14 cellular contexts compared by ENCODE assay signal in genomic region chr22:45673482-45674175, GRCh38. TPM values are rescaled to one million over a fixed set of nuclear protein-coding genes. Genes with fewer than 3 reads are reported as not detected.
DNase-seq lines count a peak whose midpoint lies in the region; ATAC-seq, FAIRE-seq and TF ChIP-seq lines count a peak whose summit lies in the region.
"Had no signal": no experiment of that assay in that cellular context is flagged by ENCODE, and none has a peak within 500 bp of the region (broad histone marks: within the 10 kb centered on the region; RNA-seq: fewer than 3 reads in every experiment).

No MANE protein-coding gene starts in this region.

- H3K4me2 ChIP-seq in A549 = peak overlapping the region; percentile 93
- H3K4me2 ChIP-seq in GM23248 (ENCODE audit: unreplicated experiment) = peak overlapping the region; percentile 87
- H3K4me2 ChIP-seq in fibroblast of lung (ENCODE audit: extremely low read depth, insufficient read depth, low read length) = peak overlapping the region; percentile 85

- TF ChIP-seq POLR2A in A549 (IDR thresholded peaks at IDR 0.05; ENCODE audit: low read length) = no peak
- no peak for TF ChIP-seq POLR2A in Peyer's patch (IDR thresholded peaks at IDR 0.05)

- no peak for TF ChIP-seq EP300 in A549 (IDR thresholded peaks at IDR 0.05)

- H3K9ac ChIP-seq in GM23248 (peak overlapping the region; percentile 93; the same call in 1 of the 2 replicates), fibroblast of lung (ENCODE audit: insufficient read depth, low read length) (no peak overlapping the region)

- FAIRE-seq in A549 (lab: Jason Lieb, UNC) = no peak

- H3K27ac ChIP-seq in A549 (peak overlapping the region; percentile 100), GM23248 (no peak overlapping the region), fibroblast of lung (ENCODE audit: insufficient read depth, low read length) (no peak overlapping the region), Peyer's patch (no peak overlapping the region)

- H4K20me1 ChIP-seq in GM23248 (ENCODE audit: insufficient read depth) = 0 out of 2 replicates have a peak, but pooled peaks cover 3% of the 10 kb centered on the region
- H4K20me1 ChIP-seq in fibroblast of lung (ENCODE audit: control insufficient read depth, extremely low read depth, insufficient read depth, low read length) = no peaks in the 10 kb centered on the region

- TF ChIP-seq RAD21 in A549 (conservative IDR thresholded peaks at IDR 0.05 in 1 of 2, IDR thresholded peaks at IDR 0.05 in 1 of 2) = no peak

- POLR2A ChIA-PET in A549 (lab: Yijun Ruan, JAX) = interaction anchor here (1.0 kb wide), 1 partner anchor 15 kb away, joined by 4 read pairs; no protein-coding TSS in a partner anchor

- no peak for ATAC-seq in A549
- ATAC-seq: heart left ventricle, sciatic nerve had no signal

- H3K27me3 ChIP-seq in GM23248 (replicated peaks; ENCODE audit: insufficient read depth) (no peaks in the 10 kb centered on the region), fibroblast of lung (ENCODE audit: control insufficient read depth, insufficient read depth, low read length) (no peaks in the 10 kb centered on the region), Peyer's patch (no peaks in the 10 kb centered on the region)
- H3K27me3 ChIP-seq: heart left ventricle, tibial nerve had no signal

- H3F3A ChIP-seq in GM23248 (ENCODE audit: insufficient read depth) = peaks cover 38% of the 10 kb centered on the region

- H3K9me3 ChIP-seq in A549 (no peaks in the 10 kb centered on the region), GM23248 (ENCODE audit: low read depth) (no peaks in the 10 kb centered on the region), fibroblast of lung (ENCODE audit: control insufficient read depth, insufficient read depth, low read depth, low read length) (no peaks in the 10 kb centered on the region), Peyer's patch (no peaks in the 10 kb centered on the region)
- H3K9me3 ChIP-seq: heart left ventricle, tibial nerve had no signal

- no peaks in the 10 kb centered on the region for H3K9me2 ChIP-seq in GM23248 (ENCODE audit: insufficient read depth)

- intact Hi-C loops in posterior vena cava (cut with DNase I) = no loop called here

- H3K4me1 ChIP-seq in A549 (peaks cover 54% of the 10 kb centered on the region), GM23248 (ENCODE audit: insufficient read depth) (peaks cover 48% of the 10 kb centered on the region), fibroblast of lung (ENCODE audit: control insufficient read depth, extremely low read depth, insufficient read depth, low read length) (peaks cover 2% of the 10 kb centered on the region), Peyer's patch (peaks cover 4 to 17% (median 7%) of the 10 kb centered on the region in 4 donors)

- DNase-seq in A549 (ENCODE audit: low read depth in 1 of 2, low spot score in 1 of 2) (no peak), GM23248 (no peak), SKM-1 treated with dmso at 0.1 percent for 144 hours (lab: John Stamatoyannopoulos, UW; ENCODE audit: unreplicated experiment) (peak; percentile 68), fibroblast of lung (ENCODE audit: low read depth in 2 of 2) (no peak), NCI-H1694 (lab: John Stamatoyannopoulos, UW) (no peak), DMS153 treated with DMSO at 0.1 percent for 48 hours (lab: John Stamatoyannopoulos, UW; ENCODE audit: unreplicated experiment) (no peak), Peyer's patch (no peak), posterior vena cava (ENCODE audit: low spot score) (no peak)
- DNase-seq: activated CD8-positive, alpha-beta memory T cell treated with anti-CD3 and anti-CD28 coated beads, Interleukin-2, amount 50 U/mL, for 48 hours; H7; heart left ventricle; NCI-H2171 had no signal

- in situ Hi-C loops in GM23248 (cut with MboI) = no loop called here

- no peak overlapping the region for H2AFZ ChIP-seq in GM23248
- no peak overlapping the region for H2AFZ ChIP-seq in fibroblast of lung (ENCODE audit: low read length)

- TF ChIP-seq CTCF in A549 (IDR thresholded peaks at IDR 0.05) (no peak), fibroblast of lung (conservative IDR thresholded peaks at IDR 0.05 in 1 of 2, IDR thresholded peaks at IDR 0.05 in 1 of 2; ENCODE audit: low read depth in 1 of 2, low read length in 2 of 2) (no peak), Peyer's patch (IDR thresholded peaks at IDR 0.05) (no peak)

- H3K79me2 ChIP-seq in GM23248 (ENCODE audit: insufficient read depth) = peaks cover 65% of the 10 kb centered on the region
- peaks cover 67% of the 10 kb centered on the region for H3K79me2 ChIP-seq in fibroblast of lung (ENCODE audit: control insufficient read depth, insufficient read depth, low read length)

- H3K4me3 ChIP-seq in A549 (peak overlapping the region; percentile 95), GM23248 (peak overlapping the region; percentile 78), fibroblast of lung (replicated peaks in 1 of 4; ENCODE audit: control extremely low read depth in 1 of 4, insufficient read depth in 1 of 4, low read depth in 3 of 4, low read length in 4 of 4) (peak overlapping the region in 2 of 4 experiments; percentile 76 to 80), Peyer's patch (no peak overlapping the region)

- H3K36me3 ChIP-seq in GM23248 (ENCODE audit: low read depth) (no peaks in the 10 kb centered on the region), fibroblast of lung (ENCODE audit: control insufficient read depth, insufficient read depth, low read length) (no peaks in the 10 kb centered on the region), Peyer's patch (no peaks in the 10 kb centered on the region)

- CTCF ChIA-PET in A549 (lab: Yijun Ruan, JAX) = interaction anchor here (0.8 to 1.2 kb wide), 3 partner anchors 29 to 97 kb away, joined by 3 to 4 read pairs (median 3); no protein-coding TSS in a partner anchor

- whole genome bisulfite sequencing in A549 (ENCODE audit: missing lambda C conversion rate) = 77% methylated on average over 10 of the region's 10 CpGs
- WGBS in GM23248 (ENCODE audit: low coverage in 1 of 2, low lambda C conversion rate in 2 of 2, missing lambda C conversion rate in 2 of 2), 2 experiments = 97 to 98% methylated on average over 10 of the region's 10 CpGs

TF ChIP-seq in A549, 52 proteins besides CTCF, POLR2A, EP300 and RAD21 (continues in another document):
- no peak for TF ChIP-seq ZC3H11A (IDR thresholded peaks at IDR 0.05)
- no peak for TF ChIP-seq PHF8 (IDR thresholded peaks at IDR 0.05; ENCODE audit: borderline replicate concordance, low read depth)
- no peak for TF ChIP-seq HEYL (CRISPR knock-in tag; IDR thresholded peaks at IDR 0.05)
- TF ChIP-seq MAFK (IDR thresholded peaks at IDR 0.05; ENCODE audit: partially characterized antibody) = no peak
- no peak for TF ChIP-seq FOSL2 (IDR thresholded peaks at IDR 0.05)
- no peak for TF ChIP-seq FOSL2 (CRISPR knock-in tag; IDR thresholded peaks at IDR 0.05)
- no peak for TF ChIP-seq ESRRA (IDR thresholded peaks at IDR 0.05; ENCODE audit: borderline replicate concordance, low read length)
- TF ChIP-seq JUN (IDR thresholded peaks at IDR 0.05) = no peak
- TF ChIP-seq, protein P1, sequence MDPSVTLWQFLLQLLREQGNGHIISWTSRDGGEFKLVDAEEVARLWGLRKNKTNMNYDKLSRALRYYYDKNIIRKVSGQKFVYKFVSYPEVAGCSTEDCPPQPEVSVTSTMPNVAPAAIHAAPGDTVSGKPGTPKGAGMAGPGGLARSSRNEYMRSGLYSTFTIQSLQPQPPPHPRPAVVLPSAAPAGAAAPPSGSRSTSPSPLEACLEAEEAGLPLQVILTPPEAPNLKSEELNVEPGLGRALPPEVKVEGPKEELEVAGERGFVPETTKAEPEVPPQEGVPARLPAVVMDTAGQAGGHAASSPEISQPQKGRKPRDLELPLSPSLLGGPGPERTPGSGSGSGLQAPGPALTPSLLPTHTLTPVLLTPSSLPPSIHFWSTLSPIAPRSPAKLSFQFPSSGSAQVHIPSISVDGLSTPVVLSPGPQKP (IDR thresholded peaks at IDR 0.05; ENCODE audit: low read depth, low read length) = no peak
- TF ChIP-seq, protein P2, sequence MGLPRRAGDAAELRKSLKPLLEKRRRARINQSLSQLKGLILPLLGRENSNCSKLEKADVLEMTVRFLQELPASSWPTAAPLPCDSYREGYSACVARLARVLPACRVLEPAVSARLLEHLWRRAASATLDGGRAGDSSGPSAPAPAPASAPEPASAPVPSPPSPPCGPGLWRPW (IDR thresholded peaks at IDR 0.05) = no peak
- no peak for TF ChIP-seq RFX5 (IDR thresholded peaks at IDR 0.05)
- TF ChIP-seq FOSB (CRISPR knock-in tag; IDR thresholded peaks at IDR 0.05) = no peak
- TF ChIP-seq HOXB13 (CRISPR knock-in tag; IDR thresholded peaks at IDR 0.05; ENCODE audit: low read depth) = no peak
- TF ChIP-seq TP53 (CRISPR knock-in tag; IDR thresholded peaks at IDR 0.05) = no peak
- TF ChIP-seq KDM5A (IDR thresholded peaks at IDR 0.05) = no peak
- no peak for TF ChIP-seq RCOR1 (IDR thresholded peaks at IDR 0.05; ENCODE audit: low read depth, low read length)
- no peak for TF ChIP-seq MYC (IDR thresholded peaks at IDR 0.05; ENCODE audit: borderline replicate concordance, low read length)
- TF ChIP-seq CBX8 (IDR thresholded peaks at IDR 0.05) = no peak
- TF ChIP-seq EHF (CRISPR knock-in tag; IDR thresholded peaks at IDR 0.05) = no peak
- TF ChIP-seq, protein P3, sequence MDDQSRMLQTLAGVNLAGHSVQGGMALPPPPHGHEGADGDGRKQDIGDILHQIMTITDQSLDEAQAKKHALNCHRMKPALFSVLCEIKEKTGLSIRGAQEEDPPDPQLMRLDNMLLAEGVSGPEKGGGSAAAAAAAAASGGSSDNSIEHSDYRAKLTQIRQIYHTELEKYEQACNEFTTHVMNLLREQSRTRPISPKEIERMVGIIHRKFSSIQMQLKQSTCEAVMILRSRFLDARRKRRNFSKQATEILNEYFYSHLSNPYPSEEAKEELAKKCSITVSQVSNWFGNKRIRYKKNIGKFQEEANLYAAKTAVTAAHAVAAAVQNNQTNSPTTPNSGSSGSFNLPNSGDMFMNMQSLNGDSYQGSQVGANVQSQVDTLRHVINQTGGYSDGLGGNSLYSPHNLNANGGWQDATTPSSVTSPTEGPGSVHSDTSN (IDR thresholded peaks at IDR 0.05) = no peak

RNA-seq across cellular contexts. Expression of gene ATXN10, which starts 2.0 kb away (rescaled TPM):
- polyA plus RNA-seq in A549 (2011; rRNA removed) = 281 and 378 TPM in 2 replicates
- polyA plus RNA-seq in A549 (2012; cell fraction: cytosol; rRNA removed) = 103 and 107 TPM in 2 replicates
- polyA plus RNA-seq in A549 (2012; cell fraction: nucleus; rRNA removed) = 24.1 and 54.9 TPM in 2 replicates
- polyA plus RNA-seq in A549 (2017; fragmentation: RNase III; extraction: RNeasy Plus Mini Kit Qiagen cat#74134 plus additional on column Dnase treatment) = 126 to 142 TPM (median 129 TPM) in 3 replicates
- polyA minus RNA-seq in A549 (2011; rRNA and poly(A)+ RNA removed) = 298 and 349 TPM in 2 replicates
- 108 and 109 TPM in 2 replicates for total RNA-seq in GM23248 (2014; rRNA removed; shearing (Covaris generic))
- 211 and 216 TPM in 2 replicates for polyA plus RNA-seq in GM23248 (2016; fragmentation: Nextera tagmentation; extraction: Ambion mirVana)
- total RNA-seq in fibroblast of lung = 155 and 164 TPM in 2 replicates
- polyA plus RNA-seq in fibroblast of lung = 331 and 350 TPM in 2 replicates
- polyA plus RNA-seq in fibroblast of lung (2012) = 161 and 192 TPM in 2 replicates
- 302 and 307 TPM in 2 replicates for polyA minus RNA-seq in fibroblast of lung (ENCODE audit: low replicate concordance)
- total RNA-seq in Peyer's patch = 100 to 1,000 TPM in 1 of 4 donors, 10 to 100 TPM in 3; 28.4 to 184 (median 66.3) TPM
- 100 to 1,000 TPM; 108 to 117 TPM for total RNA-seq in posterior vena cava

Comparison
In these comparisons a context has a peak if more than half of its experiments do, and no peak if none do; other contexts are left out.
1. H3K27ac ChIP-seq: peak in A549 (2 of 2); none in GM23248 (single experiment), fibroblast of lung (single experiment) and Peyer's patch (0 of 4).
2. H3K4me3 ChIP-seq: peak in A549 (single experiment) and GM23248 (single experiment); none in Peyer's patch (0 of 4).
3. Peak in every context shown above with its lines, with median percentiles within 50 percentile points of each other: H3K4me2 ChIP-seq.